8 cellular contexts compared by ENCODE assay signal in genomic region chr5:66840527-66841013, GRCh38.
A peak's percentile ranks its signal among the peaks of the same experiment; 100 is the strongest.
DNase-seq lines count a peak whose midpoint lies in the region; ATAC-seq and TF ChIP-seq lines count a peak whose summit lies in the region.

No MANE protein-coding gene starts in this region.

- DNase-seq in GM13977 (ENCODE audit: low spot score), result peak; percentile 51
- DNase-seq in activated naive CD8-positive, alpha-beta T cell treated with anti-CD3 and anti-CD28 coated beads, Interleukin-2, amount 10 ng/mL, durations not matched to agents 7 days and 5 days, result no peak
- DNase-seq in retina, result no peak
- no peak for DNase-seq in omental fat pad (ENCODE audit: low spot score)
- DNase-seq in DMS114 treated with DMSO at 0.1 percent for 48 hours (lab: John Stamatoyannopoulos, UW; ENCODE audit: unreplicated experiment), result no peak
- DNase-seq in hepatic stellate cell (ENCODE audit: low spot score), result no peak

- peaks cover 5% of the 10 kb centered on the region for H3K9me3 Mint-ChIP-seq in activated naive CD8-positive, alpha-beta T cell treated with anti-CD3 and anti-CD28 coated beads, Interleukin-2, amount 10 ng/mL, durations not matched to agents 7 days and 5 days

- ATAC-seq in GM21381 (IDR thresholded peaks at IDR 0.05; ENCODE audit: unreplicated experiment), result peak; percentile 99
- peak; percentile 100 for ATAC-seq in HG03460 (IDR thresholded peaks at IDR 0.05; ENCODE audit: unreplicated experiment)
- ATAC-seq in activated naive CD8-positive, alpha-beta T cell treated with anti-CD3 and anti-CD28 coated beads, Interleukin-2, amount 10 ng/mL, durations not matched to agents 7 days and 5 days (ENCODE audit: low read depth), result peak; percentile 93
- no peak for ATAC-seq in omental fat pad (ENCODE audit: low FRiP score)

- peaks cover 51% of the 10 kb centered on the region for H3K4me1 Mint-ChIP-seq in activated naive CD8-positive, alpha-beta T cell treated with anti-CD3 and anti-CD28 coated beads, Interleukin-2, amount 10 ng/mL, durations not matched to agents 7 days and 5 days

- peak overlapping the region; percentile 41 for H3K4me3 Mint-ChIP-seq in activated naive CD8-positive, alpha-beta T cell treated with anti-CD3 and anti-CD28 coated beads, Interleukin-2, amount 10 ng/mL, durations not matched to agents 7 days and 5 days

- TF ChIP-seq CTCF in GM13977 (IDR thresholded peaks at IDR 0.05; ENCODE audit: extremely low read depth, insufficient read depth, missing control alignments) (no peak), omental fat pad (IDR thresholded peaks at IDR 0.05) (no peak)

- in situ Hi-C loops in GM13977 (cut with MboI; ENCODE audit: low pct_unique_long_range_greater_than_20kb, low sequenced_read_pairs, unreplicated experiment), result no loop called here

- H3K27ac Mint-ChIP-seq in activated naive CD8-positive, alpha-beta T cell treated with anti-CD3 and anti-CD28 coated beads, Interleukin-2, amount 10 ng/mL, durations not matched to agents 7 days and 5 days, result peak overlapping the region; percentile 81

- peaks cover 26% of the 10 kb centered on the region for H3K36me3 Mint-ChIP-seq in activated naive CD8-positive, alpha-beta T cell treated with anti-CD3 and anti-CD28 coated beads, Interleukin-2, amount 10 ng/mL, durations not matched to agents 7 days and 5 days

- POLR2A ChIA-PET in activated naive CD8-positive, alpha-beta T cell treated with anti-CD3 and anti-CD28 coated beads, Interleukin-2, amount 10 ng/mL, durations not matched to agents 7 days and 5 days (lab: Charles Lee), result interaction anchor here (0.9 to 3.2 kb wide), 6 partner anchors 12 to 1375 kb away, joined by 3 to 53 read pairs (median 4); partner anchors contain the start of gene PIK3R1

- no peaks in the 10 kb centered on the region for H3K27me3 Mint-ChIP-seq in activated naive CD8-positive, alpha-beta T cell treated with anti-CD3 and anti-CD28 coated beads, Interleukin-2, amount 10 ng/mL, durations not matched to agents 7 days and 5 days
